Comparison of ENCODE assay signal across 14 cellular contexts in genomic region chr3:127546517-127546916, GRCh38. TPM values are rescaled to one million over a fixed set of nuclear protein-coding genes. Genes with fewer than 3 reads are reported as not detected.
DNase-seq lines count a peak whose midpoint lies in the region; ATAC-seq and TF ChIP-seq lines count a peak whose summit lies in the region.
"Had no signal": no experiment of that assay in that cellular context is flagged by ENCODE, and none has a peak within 500 bp of the region (broad histone marks: within the 10 kb centered on the region; RNA-seq: fewer than 3 reads in every experiment).

No MANE protein-coding gene starts in this region.

- DNase-seq in activated CD4-positive, alpha-beta T cell treated with anti-CD3 and anti-CD28 coated beads, Interleukin-2, amount 10 ng/mL, durations not matched to agents 24 days and 14 days: no peak
- no peak for DNase-seq in activated CD4-positive, alpha-beta T cell treated with anti-CD3 and anti-CD28 coated beads, Interleukin-2, amount 50 U/mL, for 48 hours
- no peak for DNase-seq in activated B cell treated with CpG ODN at 0.5 μM for 24 hours
- DNase-seq in right cardiac atrium: peak in 1 of 3 donors; percentile 53
- no peak for DNase-seq in progenitor cell of endocrine pancreas (ENCODE audit: low spot score, unreplicated experiment)
- DNase-seq in NK-92 treated with Interleukin-12 subunit alpha and Interleukin-12 subunit beta, amount 100 ng/mL, for 24 hours (lab: John Stamatoyannopoulos, UW): no peak
- DNase-seq in HUDEP-2 (lab: John Stamatoyannopoulos, UW; ENCODE audit: unreplicated experiment in 76 of 76): no peak
- DNase-seq in A673 (ENCODE audit: low spot score): no peak
- DNase-seq: cerebellar nuclear complex, DMS53, NCI-H187 treated with DMSO at 0.1 percent for 48 hours, pancreas had no signal

- ATAC-seq in activated B cell treated with CpG ODN at 0.5 μM for 24 hours (ENCODE audit: low read depth) (no peak), right cardiac atrium (peak in 1 of 2 donors; percentile 3)
- ATAC-seq: GM12878, pancreas had no signal

- H3K36me3 Mint-ChIP-seq in activated CD4-positive, alpha-beta T cell treated with anti-CD3 and anti-CD28 coated beads, Interleukin-2, amount 10 ng/mL, durations not matched to agents 24 days and 14 days (ENCODE audit: low read depth): no peaks in the 10 kb centered on the region
- H3K36me3 Mint-ChIP-seq in activated B cell treated with CpG ODN at 0.5 μM for 24 hours (ENCODE audit: low read depth) (no peaks in the 10 kb centered on the region), progenitor cell of endocrine pancreas (ENCODE audit: insufficient read depth) (no peaks in the 10 kb centered on the region)

- H3K36me3 ChIP-seq in A673 (ENCODE audit: insufficient read depth, low read length, poor library complexity, severe bottlenecking): no peaks in the 10 kb centered on the region
- H3K36me3 ChIP-seq: pancreas, thoracic aorta had no signal

- peak overlapping the region; percentile 74 for H3K4me3 Mint-ChIP-seq in activated CD4-positive, alpha-beta T cell treated with anti-CD3 and anti-CD28 coated beads, Interleukin-2, amount 10 ng/mL, durations not matched to agents 24 days and 14 days
- H3K4me3 Mint-ChIP-seq in activated B cell treated with CpG ODN at 0.5 μM for 24 hours: peak overlapping the region; percentile 80
- peak overlapping the region; percentile 61 for H3K4me3 Mint-ChIP-seq in progenitor cell of endocrine pancreas (ENCODE audit: low read depth)

- H3K4me1 Mint-ChIP-seq in activated CD4-positive, alpha-beta T cell treated with anti-CD3 and anti-CD28 coated beads, Interleukin-2, amount 10 ng/mL, durations not matched to agents 24 days and 14 days: peaks cover 11% of the 10 kb centered on the region
- H3K4me1 Mint-ChIP-seq in activated B cell treated with CpG ODN at 0.5 μM for 24 hours: peaks cover 14% of the 10 kb centered on the region
- H3K4me1 Mint-ChIP-seq in progenitor cell of endocrine pancreas (ENCODE audit: low read depth): peaks cover 10% of the 10 kb centered on the region

- no TSS peak for BruUV-seq in A673 (replicated peaks; lab: Mats Ljungman, UMichigan)

- H3K27ac ChIP-seq in right cardiac atrium (ENCODE audit: low read length) (peak overlapping the region; percentile 68), A673 (ENCODE audit: low read depth, low read length, poor library complexity, severe bottlenecking) (no peak overlapping the region)
- H3K27ac ChIP-seq: pancreas had no signal

- no peaks in the 10 kb centered on the region for H3K9me3 ChIP-seq in right cardiac atrium (ENCODE audit: control insufficient read depth, low read length)
- H3K9me3 ChIP-seq in A673 (ENCODE audit: low read depth, low read length, poor library complexity, severe bottlenecking): no peaks in the 10 kb centered on the region
- H3K9me3 ChIP-seq: pancreas, thoracic aorta had no signal

- 70% methylated on average over 6 of the region's 6 CpGs for WGBS in right cardiac atrium

- CTCF ChIA-PET in activated B cell treated with CpG ODN at 0.5 μM for 24 hours (lab: Charles Lee) (interaction anchor here (0.6 to 3.9 kb wide), 10 partner anchors 10 to 1023 kb away, joined by 3 to 47 read pairs (median 5); partner anchors contain the start of genes CHST13 and TXNRD3), A673 (lab: Charles Lee) (no interaction called here)

- H3K4me3 ChIP-seq in right cardiac atrium (ENCODE audit: low read length) (no peak overlapping the region), A673 (ENCODE audit: low read depth, low read length, poor library complexity, severe bottlenecking) (no peak overlapping the region)
- H3K4me3 ChIP-seq: GM12878 had no signal

- intact Hi-C loops in activated CD4-positive, alpha-beta T cell treated with anti-CD3 and anti-CD28 coated beads, Interleukin-2, amount 10 ng/mL, durations not matched to agents 24 days and 14 days (cut with micrococcal nuclease): loop anchor here (5.0 to 10.0 kb wide), 2 partner anchors 262 to 794 kb away; partner anchors contain the start of gene PRR20G
- intact Hi-C loops in activated B cell treated with CpG ODN at 0.5 μM for 24 hours (cut with micrococcal nuclease): loop anchor here (2.0 kb wide), 1 partner anchor 564 kb away; the partner anchor contains the start of gene PLXNA1
- intact Hi-C loops in right cardiac atrium (cut with DNase I): loop anchor here (5.0 to 10.0 kb wide), 4 partner anchors 792 to 1022 kb away; partner anchors contain the start of gene CHST13 (in 2 of the 4)
- intact Hi-C loops in A673 (cut with micrococcal nuclease; ENCODE audit: unreplicated experiment): loop anchor here (5.0 kb wide), 1 partner anchor 1024 kb away; the partner anchor contains the start of gene CHST13

- H3K9me3 Mint-ChIP-seq in activated CD4-positive, alpha-beta T cell treated with anti-CD3 and anti-CD28 coated beads, Interleukin-2, amount 10 ng/mL, durations not matched to agents 24 days and 14 days: no peaks in the 10 kb centered on the region
- H3K9me3 Mint-ChIP-seq in activated B cell treated with CpG ODN at 0.5 μM for 24 hours: no peaks in the 10 kb centered on the region
- H3K9me3 Mint-ChIP-seq in progenitor cell of endocrine pancreas (ENCODE audit: low read depth): no peaks in the 10 kb centered on the region

- TF ChIP-seq CTCF in activated B cell treated with CpG ODN at 0.5 μM for 24 hours (IDR thresholded peaks at IDR 0.05) (no peak), progenitor cell of endocrine pancreas (IDR thresholded peaks at IDR 0.05; ENCODE audit: unreplicated experiment) (no peak), A673 (conservative IDR thresholded peaks at IDR 0.05; ENCODE audit: low read depth, low read length) (no peak)

- no peaks in the 10 kb centered on the region for H3K4me1 ChIP-seq in right cardiac atrium (ENCODE audit: control insufficient read depth, insufficient read depth, low read length)
- peaks cover 8% of the 10 kb centered on the region for H3K4me1 ChIP-seq in A673 (ENCODE audit: insufficient read depth, low read length, poor library complexity, severe bottlenecking)
- H3K4me1 ChIP-seq: pancreas had no signal

- H3K27ac Mint-ChIP-seq in activated CD4-positive, alpha-beta T cell treated with anti-CD3 and anti-CD28 coated beads, Interleukin-2, amount 10 ng/mL, durations not matched to agents 24 days and 14 days: peak overlapping the region; percentile 14
- no peak overlapping the region for H3K27ac Mint-ChIP-seq in activated B cell treated with CpG ODN at 0.5 μM for 24 hours
- H3K27ac Mint-ChIP-seq in progenitor cell of endocrine pancreas: no peak overlapping the region

- POLR2A ChIA-PET in activated B cell treated with CpG ODN at 0.5 μM for 24 hours (lab: Charles Lee): no interaction called here
- POLR2A ChIA-PET in A673 (lab: Charles Lee; ENCODE audit: low non-redundant PET): no interaction called here

- H3K27me3 ChIP-seq in right cardiac atrium (ENCODE audit: control insufficient read depth, insufficient read depth) (no peaks in the 10 kb centered on the region), A673 (replicated peaks; ENCODE audit: insufficient read depth, low read depth, low read length, poor library complexity) (no peaks in the 10 kb centered on the region)
- H3K27me3 ChIP-seq: pancreas had no signal

- H3K27me3 Mint-ChIP-seq in activated CD4-positive, alpha-beta T cell treated with anti-CD3 and anti-CD28 coated beads, Interleukin-2, amount 10 ng/mL, durations not matched to agents 24 days and 14 days: peaks cover 14% of the 10 kb centered on the region
- H3K27me3 Mint-ChIP-seq in activated B cell treated with CpG ODN at 0.5 μM for 24 hours: peaks cover 3% of the 10 kb centered on the region
- H3K27me3 Mint-ChIP-seq in progenitor cell of endocrine pancreas: peaks cover 30% of the 10 kb centered on the region

RNA-seq across cellular contexts. Expression of gene TPRA1, which starts 44.0 kb away (rescaled TPM):
- total RNA-seq in activated CD4-positive, alpha-beta T cell treated with anti-CD3 and anti-CD28 coated beads, Interleukin-2, amount 10 ng/mL, durations not matched to agents 24 days and 14 days: 32.9 and 37.2 TPM in 2 replicates
- total RNA-seq in activated B cell treated with CpG ODN at 0.5 μM for 24 hours: 17.5 and 18.3 TPM in 2 replicates
- total RNA-seq in right cardiac atrium: 10 to 100 TPM; 18.5 to 23.7 (median 20.1) TPM
- 17.9 TPM for polyA plus RNA-seq in right cardiac atrium
- total RNA-seq in progenitor cell of endocrine pancreas: 24.4 and 25.1 TPM in 2 replicates
- total RNA-seq in A673 (2021): 20.2 and 21.0 TPM in 2 replicates

RNA-seq across cellular contexts. Expression of gene MCM2, which starts 51.7 kb away (rescaled TPM):
- 229 and 237 TPM in 2 replicates for total RNA-seq in activated CD4-positive, alpha-beta T cell treated with anti-CD3 and anti-CD28 coated beads, Interleukin-2, amount 10 ng/mL, durations not matched to agents 24 days and 14 days
- 44.4 and 45.6 TPM in 2 replicates for total RNA-seq in activated B cell treated with CpG ODN at 0.5 μM for 24 hours
- total RNA-seq in right cardiac atrium: 1 to 10 TPM; 4.0 to 7.9 (median 6.1) TPM
- polyA plus RNA-seq in right cardiac atrium: 3.2 TPM
- total RNA-seq in progenitor cell of endocrine pancreas: 92.4 and 96.7 TPM in 2 replicates
- total RNA-seq in A673 (2021): 218 and 225 TPM in 2 replicates
